Comparison of ENCODE assay signal across 2 cellular contexts in the genomic region with DNA sequence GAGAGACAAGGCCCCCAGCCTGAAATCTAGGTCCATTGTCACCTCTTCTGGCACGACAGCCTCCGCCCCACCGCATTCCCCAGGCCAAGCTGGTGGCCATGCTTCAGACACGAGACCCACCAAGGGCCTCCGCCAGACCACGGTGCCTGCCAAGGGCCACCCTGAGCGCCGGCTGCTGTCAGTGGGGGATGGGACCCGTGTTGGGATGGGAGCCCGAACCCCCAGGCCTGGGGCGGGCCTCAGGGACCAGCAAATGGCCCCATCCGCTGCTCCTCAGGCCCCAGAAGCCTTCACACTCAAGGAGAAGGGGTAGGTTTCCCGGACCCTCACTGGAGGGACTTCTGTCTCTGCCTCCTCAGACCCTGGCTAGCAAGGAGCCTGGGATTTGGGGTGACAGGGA.
TF ChIP-seq lines count a peak whose summit lies in the region.

No MANE protein-coding gene starts in this region.

TF ChIP-seq in GM12878, 131 proteins besides CTCF, POLR2A, EP300 and RAD21:
- TF ChIP-seq NR2C1 (IDR thresholded peaks at IDR 0.05), result no peak
- TF ChIP-seq ZSCAN29 (IDR thresholded peaks at IDR 0.05), result no peak
- TF ChIP-seq FOS (IDR thresholded peaks at IDR 0.05; ENCODE audit: borderline replicate concordance, extremely low read depth, insufficient read length), result no peak
- no peak for TF ChIP-seq JUNB (IDR thresholded peaks at IDR 0.05)
- no peak for TF ChIP-seq CBX5 (IDR thresholded peaks at IDR 0.05; ENCODE audit: low read depth)
- no peak for TF ChIP-seq TBL1XR1 (IDR thresholded peaks at IDR 0.05; ENCODE audit: low read depth, low read length)
- TF ChIP-seq FOXK2 (IDR thresholded peaks at IDR 0.05), result no peak
- TF ChIP-seq, protein P1, sequence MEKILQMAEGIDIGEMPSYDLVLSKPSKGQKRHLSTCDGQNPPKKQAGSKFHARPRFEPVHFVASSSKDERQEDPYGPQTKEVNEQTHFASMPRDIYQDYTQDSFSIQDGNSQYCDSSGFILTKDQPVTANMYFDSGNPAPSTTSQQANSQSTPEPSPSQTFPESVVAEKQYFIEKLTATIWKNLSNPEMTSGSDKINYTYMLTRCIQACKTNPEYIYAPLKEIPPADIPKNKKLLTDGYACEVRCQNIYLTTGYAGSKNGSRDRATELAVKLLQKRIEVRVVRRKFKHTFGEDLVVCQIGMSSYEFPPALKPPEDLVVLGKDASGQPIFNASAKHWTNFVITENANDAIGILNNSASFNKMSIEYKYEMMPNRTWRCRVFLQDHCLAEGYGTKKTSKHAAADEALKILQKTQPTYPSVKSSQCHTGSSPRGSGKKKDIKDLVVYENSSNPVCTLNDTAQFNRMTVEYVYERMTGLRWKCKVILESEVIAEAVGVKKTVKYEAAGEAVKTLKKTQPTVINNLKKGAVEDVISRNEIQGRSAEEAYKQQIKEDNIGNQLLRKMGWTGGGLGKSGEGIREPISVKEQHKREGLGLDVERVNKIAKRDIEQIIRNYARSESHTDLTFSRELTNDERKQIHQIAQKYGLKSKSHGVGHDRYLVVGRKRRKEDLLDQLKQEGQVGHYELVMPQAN (conservative IDR thresholded peaks at IDR 0.05), result no peak
- TF ChIP-seq, protein P2, sequence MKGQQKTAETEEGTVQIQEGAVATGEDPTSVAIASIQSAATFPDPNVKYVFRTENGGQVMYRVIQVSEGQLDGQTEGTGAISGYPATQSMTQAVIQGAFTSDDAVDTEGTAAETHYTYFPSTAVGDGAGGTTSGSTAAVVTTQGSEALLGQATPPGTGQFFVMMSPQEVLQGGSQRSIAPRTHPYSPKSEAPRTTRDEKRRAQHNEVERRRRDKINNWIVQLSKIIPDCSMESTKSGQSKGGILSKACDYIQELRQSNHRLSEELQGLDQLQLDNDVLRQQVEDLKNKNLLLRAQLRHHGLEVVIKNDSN (IDR thresholded peaks at IDR 0.05; ENCODE audit: borderline replicate concordance, extremely low read length, insufficient read depth, low read depth, low read length), result no peak

TF ChIP-seq in neural cell, 6 proteins besides CTCF, POLR2A, EP300 and RAD21:
- TF ChIP-seq SMC3 (conservative IDR thresholded peaks at IDR 0.05; ENCODE audit: poor library complexity) (no peak), MXI1 (conservative IDR thresholded peaks at IDR 0.05; ENCODE audit: poor library complexity, severe bottlenecking) (no peak), POLR2AphosphoS5 (IDR thresholded peaks at IDR 0.05) (no peak), EZH2 (IDR thresholded peaks at IDR 0.05; ENCODE audit: borderline replicate concordance, insufficient read depth, low read length, poor library complexity, severe bottlenecking) (no peak), TAF1 (IDR thresholded peaks at IDR 0.05; ENCODE audit: low read depth) (no peak)
- TF ChIP-seq, protein P3, sequence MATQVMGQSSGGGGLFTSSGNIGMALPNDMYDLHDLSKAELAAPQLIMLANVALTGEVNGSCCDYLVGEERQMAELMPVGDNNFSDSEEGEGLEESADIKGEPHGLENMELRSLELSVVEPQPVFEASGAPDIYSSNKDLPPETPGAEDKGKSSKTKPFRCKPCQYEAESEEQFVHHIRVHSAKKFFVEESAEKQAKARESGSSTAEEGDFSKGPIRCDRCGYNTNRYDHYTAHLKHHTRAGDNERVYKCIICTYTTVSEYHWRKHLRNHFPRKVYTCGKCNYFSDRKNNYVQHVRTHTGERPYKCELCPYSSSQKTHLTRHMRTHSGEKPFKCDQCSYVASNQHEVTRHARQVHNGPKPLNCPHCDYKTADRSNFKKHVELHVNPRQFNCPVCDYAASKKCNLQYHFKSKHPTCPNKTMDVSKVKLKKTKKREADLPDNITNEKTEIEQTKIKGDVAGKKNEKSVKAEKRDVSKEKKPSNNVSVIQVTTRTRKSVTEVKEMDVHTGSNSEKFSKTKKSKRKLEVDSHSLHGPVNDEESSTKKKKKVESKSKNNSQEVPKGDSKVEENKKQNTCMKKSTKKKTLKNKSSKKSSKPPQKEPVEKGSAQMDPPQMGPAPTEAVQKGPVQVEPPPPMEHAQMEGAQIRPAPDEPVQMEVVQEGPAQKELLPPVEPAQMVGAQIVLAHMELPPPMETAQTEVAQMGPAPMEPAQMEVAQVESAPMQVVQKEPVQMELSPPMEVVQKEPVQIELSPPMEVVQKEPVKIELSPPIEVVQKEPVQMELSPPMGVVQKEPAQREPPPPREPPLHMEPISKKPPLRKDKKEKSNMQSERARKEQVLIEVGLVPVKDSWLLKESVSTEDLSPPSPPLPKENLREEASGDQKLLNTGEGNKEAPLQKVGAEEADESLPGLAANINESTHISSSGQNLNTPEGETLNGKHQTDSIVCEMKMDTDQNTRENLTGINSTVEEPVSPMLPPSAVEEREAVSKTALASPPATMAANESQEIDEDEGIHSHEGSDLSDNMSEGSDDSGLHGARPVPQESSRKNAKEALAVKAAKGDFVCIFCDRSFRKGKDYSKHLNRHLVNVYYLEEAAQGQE (IDR thresholded peaks at IDR 0.05; ENCODE audit: borderline replicate concordance), result no peak
